11 cellular contexts compared by ENCODE assay signal in genomic region chr2:42854207-42854818, GRCh38.
A peak's percentile ranks its signal among the peaks of the same experiment; 100 is the strongest.
DNase-seq lines count a peak whose midpoint lies in the region; ATAC-seq, FAIRE-seq and TF ChIP-seq lines count a peak whose summit lies in the region.
"Had no signal": no experiment of that assay in that cellular context is flagged by ENCODE, and none has a peak within 500 bp of the region (broad histone marks: within the 10 kb centered on the region; RNA-seq: fewer than 3 reads in every experiment).

No MANE protein-coding gene starts in this region.

- no peak overlapping the region for H3K9ac ChIP-seq in H1 (replicated peaks in 1 of 4; ENCODE audit: extremely low read depth in 1 of 4, low read depth in 3 of 4, low read length in 3 of 4)

- TF ChIP-seq CTCF in GM23338 (conservative IDR thresholded peaks at IDR 0.05; ENCODE audit: low read depth in 2 of 2) (no peak), H1 (IDR thresholded peaks at IDR 0.05; ENCODE audit: control extremely low read depth in 1 of 3, insufficient read depth in 1 of 3, low read depth in 1 of 3, low read length in 3 of 3) (no peak), right lobe of liver (IDR thresholded peaks at IDR 0.05) (no peak)

- H3K4me1 ChIP-seq in GM23338 (ENCODE audit: insufficient read depth) (no peaks in the 10 kb centered on the region), H1 (replicated peaks in 1 of 4; ENCODE audit: control insufficient read depth in 3 of 4, insufficient read depth in 4 of 4, low read length in 3 of 4) (no peaks in the 10 kb centered on the region; a peak in 1 of 7 replicates), right lobe of liver (peaks cover 0 to 17% (median 6%) of the 10 kb centered on the region in 4 donors)

- no peaks in the 10 kb centered on the region for H3K36me3 ChIP-seq in GM23338 (ENCODE audit: insufficient read depth)
- H3K36me3 ChIP-seq in H1 (ENCODE audit: control insufficient read depth in 2 of 4, insufficient read depth in 4 of 4, low read length in 3 of 4), result no peaks in the 10 kb centered on the region
- no peaks in the 10 kb centered on the region for H3K36me3 ChIP-seq in right lobe of liver

- no peak for TF ChIP-seq EP300 in H1 (IDR thresholded peaks at IDR 0.05; ENCODE audit: borderline replicate concordance in 1 of 2, low read depth in 2 of 2, low read length in 2 of 2)

- H4K5ac ChIP-seq in H1 (ENCODE audit: insufficient read length, low read depth, low read length), result no peak overlapping the region

- intact Hi-C loops in right lobe of liver (cut with DNase I), result loop anchor here in 1 of 2 donors (10.0 kb wide), 1 partner anchor 90 kb away; no protein-coding TSS in a partner anchor

- H4K8ac ChIP-seq in H1 (ENCODE audit: extremely low read depth, insufficient read depth, low read length), result peak overlapping the region; percentile 18; the same call in 1 of the 2 replicates

- no peak overlapping the region for H2BK15ac ChIP-seq in H1 (ENCODE audit: low read length)

- no peak overlapping the region for H3K14ac ChIP-seq in H1 (ENCODE audit: insufficient read length)

- H3F3A ChIP-seq in GM23338 (replicated peaks; ENCODE audit: low read depth), result no peaks in the 10 kb centered on the region

- FAIRE-seq in H1 (lab: Jason Lieb, UNC) (no peak), H54 (lab: Jason Lieb, UNC) (no peak)

- no peaks in the 10 kb centered on the region for H4K20me1 ChIP-seq in GM23338 (replicated peaks; ENCODE audit: insufficient read depth)
- H4K20me1 ChIP-seq in H1 (replicated peaks in 1 of 2; ENCODE audit: control insufficient read depth in 1 of 2, insufficient read depth in 2 of 2, low read length in 2 of 2), result no peaks in the 10 kb centered on the region

- peak overlapping the region; percentile 17; the same call in 1 of the 2 replicates for H2BK12ac ChIP-seq in H1 (ENCODE audit: low read depth, low read length)

- no peak overlapping the region for H3K23ac ChIP-seq in H1 (ENCODE audit: insufficient read length)

- no peaks in the 10 kb centered on the region for H3K36me3 Mint-ChIP-seq in GM23338 (ENCODE audit: low read depth)

- H3K27ac ChIP-seq in GM23338 (ENCODE audit: low read depth), result no peak overlapping the region
- no peak overlapping the region for H3K27ac ChIP-seq in H1 (ENCODE audit: low read depth, low read length)
- peak overlapping the region in 2 of 3 donors; percentile 13 to 81 for H3K27ac ChIP-seq in right lobe of liver

- no peak for DNase-seq in GM23338 (ENCODE audit: low spot score)
- DNase-seq in H1 (ENCODE audit: low read depth in 1 of 2, low spot score in 2 of 2), result no peak
- DNase-seq in right lobe of liver, result peak; percentile 32 to 76 (median 75)
- peak; percentile 70 for DNase-seq in smooth muscle cell of the brain vasculature (ENCODE audit: low read depth, low spot score)
- DNase-seq in H54 (ENCODE audit: insufficient read length, low spot score), result no peak
- DNase-seq in activated CD4-positive, alpha-beta T cell treated with anti-CD3 and anti-CD28 coated beads for 48 hours, result no peak
- DNase-seq: COR-L47, NCI-H1048 had no signal

- no peak overlapping the region for H3K4ac ChIP-seq in H1 (replicated peaks; ENCODE audit: insufficient read length, low read depth, low read length)

- H2BK5ac ChIP-seq in H1 (ENCODE audit: low read depth, low read length), result no peak overlapping the region

- CTCF ChIA-PET in H1 (lab: Charles Lee; ENCODE audit: partially characterized antibody), result interaction anchor here (0.7 to 6.9 kb wide), 8 partner anchors 23 to 374 kb away, joined by 3 to 119 read pairs (median 4); no protein-coding TSS in a partner anchor

- peaks cover 2% of the 10 kb centered on the region for H3K4me1 Mint-ChIP-seq in GM23338

- no peaks in the 10 kb centered on the region for H3K9me2 ChIP-seq in GM23338 (ENCODE audit: insufficient read depth)

- no peak for TF ChIP-seq RAD21 in H1 (IDR thresholded peaks at IDR 0.05 in 1 of 2, conservative IDR thresholded peaks at IDR 0.05 in 1 of 2; ENCODE audit: low read depth in 2 of 2, low read length in 2 of 2)

- peak overlapping the region; percentile 56; the same call in 1 of the 2 replicates for H3K27ac Mint-ChIP-seq in GM23338
- H3K27ac Mint-ChIP-seq: activated T-helper 2 cell treated with anti-CD3 and anti-CD28 coated beads, Interferon-gamma antibody, Interleukin-2, Interleukin-4, amounts not matched to agents 10 μg/mL and 5 μg/mL and 100 μg/mL, durations not matched to agents 14 hours and 24 hours and 36 hours had no signal

- H3K4me3 Mint-ChIP-seq in GM23338, result no peak overlapping the region

- no peaks in the 10 kb centered on the region for H3K27me3 Mint-ChIP-seq in GM23338 (ENCODE audit: insufficient read depth, low read depth, poor library complexity)

- WGBS in H1 (ENCODE audit: extremely low coverage in 1 of 2, insufficient coverage in 1 of 2, insufficient read length in 1 of 2, insufficient replicate concordance in 2 of 2, low coverage in 1 of 2, low lambda C conversion rate in 2 of 2, missing lambda C conversion rate in 1 of 2), 2 experiments, result 88% methylated on average over 16 of the region's 16 CpGs; no CpG with 5 or more reads in 1 of the 2 experiments
- WGBS in right lobe of liver (ENCODE audit: insufficient coverage, low coverage, low lambda C conversion rate, missing lambda C conversion rate), result 35% methylated on average over 3 of the region's 16 CpGs

- no peaks in the 10 kb centered on the region for H3K23me2 ChIP-seq in H1 (ENCODE audit: low read depth, low read length)

- H3K9me3 Mint-ChIP-seq in GM23338, result no peaks in the 10 kb centered on the region

- H3K79me2 ChIP-seq in GM23338 (replicated peaks; ENCODE audit: insufficient read depth) (no peaks in the 10 kb centered on the region), H1 (ENCODE audit: control insufficient read depth in 1 of 2, insufficient read depth in 2 of 2, low read length in 2 of 2) (no peaks in the 10 kb centered on the region)

- TF ChIP-seq POLR2A in H1 (IDR thresholded peaks at IDR 0.05; ENCODE audit: control extremely low read depth in 1 of 2, low read depth in 2 of 2, low read length in 2 of 2) (no peak), right lobe of liver (IDR thresholded peaks at IDR 0.05) (no peak), H54 (IDR thresholded peaks at IDR 0.05; ENCODE audit: low read depth, low read length) (no peak)

- H2AK5ac ChIP-seq in H1 (ENCODE audit: low read depth, low read length), result no peak overlapping the region

- peak overlapping the region; percentile 13; the same call in 1 of the 2 replicates for H3K18ac ChIP-seq in H1 (ENCODE audit: extremely low read depth, low read length)

- H4K91ac ChIP-seq in H1 (replicated peaks; ENCODE audit: insufficient read length, low read length), result no peak overlapping the region

- peak overlapping the region; percentile 23; the same call in 1 of the 2 replicates for H2AFZ ChIP-seq in GM23338
- H2AFZ ChIP-seq in H1 (ENCODE audit: low read length), result no peak overlapping the region

- no peaks in the 10 kb centered on the region for H3K27me3 ChIP-seq in GM23338 (ENCODE audit: insufficient read depth)
- no peaks in the 10 kb centered on the region for H3K27me3 ChIP-seq in H1 (replicated peaks in 1 of 4; ENCODE audit: control insufficient read depth in 3 of 4, extremely low read depth in 1 of 4, insufficient read depth in 3 of 4, low read length in 3 of 4)
- H3K27me3 ChIP-seq in right lobe of liver, result no peaks in the 10 kb centered on the region

- H3K9me3 ChIP-seq in H1 (ENCODE audit: insufficient read depth in 2 of 2, low read depth in 1 of 2, low read length in 1 of 2) (no peaks in the 10 kb centered on the region), right lobe of liver (no peaks in the 10 kb centered on the region)

- H3K56ac ChIP-seq in H1 (replicated peaks; ENCODE audit: insufficient read length, low read depth, low read length), result no peak overlapping the region

- H3K4me3 ChIP-seq in GM23338, result no peak overlapping the region
- no peak overlapping the region for H3K4me3 ChIP-seq in H1 (ENCODE audit: extremely low read depth in 1 of 4, insufficient read depth in 2 of 4, low read depth in 3 of 4, low read length in 4 of 4)
- no peak overlapping the region for H3K4me3 ChIP-seq in right lobe of liver

- H3K4me2 ChIP-seq in GM23338, result no peak overlapping the region
- no peak overlapping the region for H3K4me2 ChIP-seq in H1 (ENCODE audit: insufficient read depth in 1 of 2, low read depth in 2 of 2, low read length in 2 of 2)

- no peak overlapping the region for H2BK20ac ChIP-seq in H1 (ENCODE audit: low read length)

- no peaks in the 10 kb centered on the region for H3K79me1 ChIP-seq in H1 (ENCODE audit: low read depth, low read length)

- no peak overlapping the region for H2BK120ac ChIP-seq in H1 (replicated peaks; ENCODE audit: low read depth, low read length)

- POLR2A ChIA-PET in H1 (lab: Charles Lee; ENCODE audit: partially characterized antibody), result no interaction called here

- ATAC-seq in GM23338 (peak; percentile 41), right lobe of liver (peak; percentile 73 to 91 (median 78)), GM19035 (IDR thresholded peaks at IDR 0.05; ENCODE audit: unreplicated experiment) (no peak), HG03045 (IDR thresholded peaks at IDR 0.05; ENCODE audit: unreplicated experiment) (no peak)

TF ChIP-seq in GM23338, 12 proteins besides CTCF, POLR2A, EP300 and RAD21 (continues in another document):
- TF ChIP-seq EZH2 (IDR thresholded peaks at IDR 0.05; ENCODE audit: low read depth, unreplicated experiment) (no peak), JUNB (IDR thresholded peaks at IDR 0.05; ENCODE audit: unreplicated experiment) (no peak), CREB1 (CRISPR knock-in tag; IDR thresholded peaks at IDR 0.05; ENCODE audit: low read depth) (no peak), POLR2AphosphoS5 (IDR thresholded peaks at IDR 0.05; ENCODE audit: low read depth) (no peak)

TF ChIP-seq in H1, 55 proteins besides CTCF, POLR2A, EP300 and RAD21:
- TF ChIP-seq, protein P1, sequence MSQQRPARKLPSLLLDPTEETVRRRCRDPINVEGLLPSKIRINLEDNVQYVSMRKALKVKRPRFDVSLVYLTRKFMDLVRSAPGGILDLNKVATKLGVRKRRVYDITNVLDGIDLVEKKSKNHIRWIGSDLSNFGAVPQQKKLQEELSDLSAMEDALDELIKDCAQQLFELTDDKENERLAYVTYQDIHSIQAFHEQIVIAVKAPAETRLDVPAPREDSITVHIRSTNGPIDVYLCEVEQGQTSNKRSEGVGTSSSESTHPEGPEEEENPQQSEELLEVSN (IDR thresholded peaks at IDR 0.05), result no peak
- TF ChIP-seq CREB1 (IDR thresholded peaks at IDR 0.05) (no peak), TAF1 (IDR thresholded peaks at IDR 0.05; ENCODE audit: low read depth, low read length) (no peak), TAF7 (optimal IDR thresholded peaks at IDR 0.05; ENCODE audit: borderline replicate concordance, low read depth, low read length) (no peak), CTBP2 (IDR thresholded peaks at IDR 0.05; ENCODE audit: borderline replicate concordance, insufficient read depth, insufficient read length, low read length) (no peak)

Comparison
In these comparisons a context has a peak if more than half of its experiments do, and no peak if none do; other contexts are left out.
1. ATAC-seq: peak in GM23338 (single experiment) and right lobe of liver (4 of 4); none in GM19035 (single experiment) and HG03045 (single experiment).
2. DNase-seq: peak in right lobe of liver (3 of 3) and smooth muscle cell of the brain vasculature (single experiment); none in GM23338 (single experiment), H1 (0 of 2), H54 (single experiment) and activated CD4-positive, alpha-beta T cell treated with anti-CD3 and anti-CD28 coated beads for 48 hours (single experiment).
3. H3K27ac ChIP-seq: peak in right lobe of liver (2 of 3); none in GM23338 (single experiment) and H1 (single experiment).